ENCODE assay signal across 11 cellular contexts in the genomic region with DNA sequence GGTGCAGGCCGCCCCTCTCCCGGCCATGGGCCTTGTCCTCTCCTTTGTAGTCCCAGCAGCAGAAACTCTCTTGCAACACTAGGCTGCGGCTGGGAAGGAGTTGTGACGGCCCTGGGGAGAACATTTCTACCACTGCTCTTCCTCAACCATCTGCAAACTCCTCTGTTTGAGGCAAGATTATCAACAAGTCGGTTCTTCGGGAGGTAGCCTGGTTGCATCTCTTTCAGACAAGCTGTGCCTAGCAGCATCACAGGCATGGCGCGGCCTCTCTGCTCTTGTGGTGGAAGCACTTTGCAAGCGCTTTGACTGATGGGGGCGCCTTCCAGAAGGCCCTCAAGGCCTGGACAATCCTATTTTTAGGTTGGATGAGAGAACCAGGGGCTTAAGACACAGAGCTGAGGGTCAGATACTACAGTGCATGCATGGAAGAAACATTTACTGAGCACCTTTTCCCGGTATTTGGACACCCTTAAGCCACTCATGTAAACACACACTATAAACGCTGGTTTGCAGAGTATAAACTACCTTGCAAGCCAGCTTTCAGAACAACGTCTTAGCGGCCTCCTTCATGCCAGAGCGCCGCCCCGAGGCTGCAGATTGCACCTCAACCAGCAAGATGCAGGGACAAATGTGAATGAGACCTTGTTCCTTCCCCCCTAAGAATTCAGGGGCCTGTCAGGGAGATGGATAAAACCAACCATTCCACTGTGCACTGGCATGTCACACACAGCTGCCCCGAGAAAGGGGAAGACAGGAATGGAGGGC. TPM values are rescaled to one million over a fixed set of nuclear protein-coding genes. Genes with fewer than 3 reads are reported as not detected.
DNase-seq lines count a peak whose midpoint lies in the region; ATAC-seq and TF ChIP-seq lines count a peak whose summit lies in the region.
"Had no signal": no experiment of that assay in that cellular context is flagged by ENCODE, and none has a peak within 500 bp of the region (broad histone marks: within the 10 kb centered on the region; RNA-seq: fewer than 3 reads in every experiment).

No MANE protein-coding gene starts in this region.

- no peak for TF ChIP-seq EP300 in Ishikawa (IDR thresholded peaks at IDR 0.05; ENCODE audit: borderline replicate concordance)

- peaks cover 9% of the 10 kb centered on the region for H3K4me1 Mint-ChIP-seq in endothelial cell (ENCODE audit: unreplicated experiment)
- no peaks in the 10 kb centered on the region for H3K4me1 Mint-ChIP-seq in activated naive CD4-positive, alpha-beta T cell treated with anti-CD3 and anti-CD28 coated beads, Interleukin-2, amount 10 ng/mL, durations not matched to agents 7 days and 5 days
- H3K4me1 Mint-ChIP-seq: B cell had no signal

- CTCF ChIA-PET in A673 (lab: Charles Lee): interaction anchor here (0.6 kb wide), 1 partner anchor 48 kb away, joined by 22 read pairs; no protein-coding TSS in a partner anchor
- CTCF ChIA-PET in activated naive CD4-positive, alpha-beta T cell treated with anti-CD3 and anti-CD28 coated beads, Interleukin-2, amount 10 ng/mL, durations not matched to agents 7 days and 5 days (lab: Charles Lee): no interaction called here

- TF ChIP-seq RAD21 in Ishikawa (IDR thresholded peaks at IDR 0.05; ENCODE audit: low read depth): peak; percentile 17; the same call in 1 of the 2 replicates

- DNase-seq in A673 (ENCODE audit: low spot score) (no peak), endothelial cell (ENCODE audit: low spot score) (no peak), omental fat pad (ENCODE audit: low spot score) (no peak), COLO829 (ENCODE audit: low spot score) (no peak), retina (no peak)
- DNase-seq in activated naive CD4-positive, alpha-beta T cell treated with anti-CD3 and anti-CD28 coated beads, Interleukin-2, amount 10 ng/mL, durations not matched to agents 7 days and 5 days: no peak
- no peak for DNase-seq in activated CD4-positive, alpha-beta T cell treated with anti-CD3 and anti-CD28 coated beads for 48 hours
- DNase-seq: erythroblast had no signal

- intact Hi-C loops in A673 (cut with micrococcal nuclease; ENCODE audit: unreplicated experiment): no loop called here

- no peaks in the 10 kb centered on the region for H3K9me3 Mint-ChIP-seq in endothelial cell (ENCODE audit: unreplicated experiment)
- H3K9me3 Mint-ChIP-seq in activated naive CD4-positive, alpha-beta T cell treated with anti-CD3 and anti-CD28 coated beads, Interleukin-2, amount 10 ng/mL, durations not matched to agents 7 days and 5 days: no peaks in the 10 kb centered on the region

- peak; percentile 20 for ATAC-seq in omental fat pad (ENCODE audit: low FRiP score)

- no peak overlapping the region for H3K27ac ChIP-seq in A673 (ENCODE audit: low read depth, low read length, poor library complexity, severe bottlenecking)

- TF ChIP-seq CTCF in A673 (conservative IDR thresholded peaks at IDR 0.05; ENCODE audit: low read depth, low read length) (no peak), endothelial cell (IDR thresholded peaks at IDR 0.05; ENCODE audit: unreplicated experiment) (no peak), omental fat pad (IDR thresholded peaks at IDR 0.05) (no peak)

- H3K27me3 Mint-ChIP-seq in endothelial cell (ENCODE audit: unreplicated experiment): peaks cover 16% of the 10 kb centered on the region
- peaks cover 71% of the 10 kb centered on the region for H3K27me3 Mint-ChIP-seq in activated naive CD4-positive, alpha-beta T cell treated with anti-CD3 and anti-CD28 coated beads, Interleukin-2, amount 10 ng/mL, durations not matched to agents 7 days and 5 days

- H3K4me3 ChIP-seq in A673 (ENCODE audit: low read depth, low read length, poor library complexity, severe bottlenecking): peak overlapping the region; percentile 40

- H3K27me3 ChIP-seq in A673 (replicated peaks; ENCODE audit: insufficient read depth, low read depth, low read length, poor library complexity): peaks cover 36% of the 10 kb centered on the region

- H3K9me3 ChIP-seq in A673 (ENCODE audit: low read depth, low read length, poor library complexity, severe bottlenecking): no peaks in the 10 kb centered on the region

- POLR2A ChIA-PET in A673 (lab: Charles Lee; ENCODE audit: low non-redundant PET): no interaction called here

- BruUV-seq in A673 (replicated peaks; lab: Mats Ljungman, UMichigan): no TSS peak

- no peaks in the 10 kb centered on the region for H3K4me1 ChIP-seq in A673 (ENCODE audit: insufficient read depth, low read length, poor library complexity, severe bottlenecking)

- peak overlapping the region; percentile 47 for H3K4me3 Mint-ChIP-seq in endothelial cell (ENCODE audit: unreplicated experiment)
- no peak overlapping the region for H3K4me3 Mint-ChIP-seq in activated naive CD4-positive, alpha-beta T cell treated with anti-CD3 and anti-CD28 coated beads, Interleukin-2, amount 10 ng/mL, durations not matched to agents 7 days and 5 days
- H3K4me3 Mint-ChIP-seq: B cell had no signal

- H3K36me3 ChIP-seq in A673 (ENCODE audit: insufficient read depth, low read length, poor library complexity, severe bottlenecking): no peaks in the 10 kb centered on the region

- peaks cover 4% of the 10 kb centered on the region for H3K36me3 Mint-ChIP-seq in endothelial cell (ENCODE audit: low read depth, unreplicated experiment)
- no peaks in the 10 kb centered on the region for H3K36me3 Mint-ChIP-seq in activated naive CD4-positive, alpha-beta T cell treated with anti-CD3 and anti-CD28 coated beads, Interleukin-2, amount 10 ng/mL, durations not matched to agents 7 days and 5 days
- H3K36me3 Mint-ChIP-seq: activated naive CD4-positive, alpha-beta T cell treated with anti-CD3 and anti-CD28 coated beads, Interleukin-2, amount 50 U/mL, for 72 hours had no signal

- no peak overlapping the region for H3K27ac Mint-ChIP-seq in endothelial cell (ENCODE audit: unreplicated experiment)
- no peak overlapping the region for H3K27ac Mint-ChIP-seq in activated naive CD4-positive, alpha-beta T cell treated with anti-CD3 and anti-CD28 coated beads, Interleukin-2, amount 10 ng/mL, durations not matched to agents 7 days and 5 days
- H3K27ac Mint-ChIP-seq: activated naive CD4-positive, alpha-beta T cell treated with anti-CD3 and anti-CD28 coated beads, Interleukin-2, amount 50 U/mL, for 72 hours; B cell had no signal

TF ChIP-seq in Ishikawa, 13 proteins besides CTCF, POLR2A, EP300 and RAD21:
- no peak for TF ChIP-seq YY1 (IDR thresholded peaks at IDR 0.05; ENCODE audit: low read depth)
- no peak for TF ChIP-seq FOXM1 (IDR thresholded peaks at IDR 0.05; ENCODE audit: borderline replicate concordance, low read depth)
- TF ChIP-seq CEBPB (IDR thresholded peaks at IDR 0.05): no peak
- TF ChIP-seq TEAD4 (IDR thresholded peaks at IDR 0.05): no peak
- no peak for TF ChIP-seq TCF12 (IDR thresholded peaks at IDR 0.05; ENCODE audit: low read depth)
TF ChIP-seq in Ishikawa: peak in this region for 0.

RNA-seq across cellular contexts. Expression of a gene that starts 1.3 kb away (rescaled TPM):
- total RNA-seq in A673 (2021) (0.09 and 0.20 TPM in 2 replicates), endothelial cell (ENCODE audit: unreplicated experiment) (0.08 TPM), omental fat pad (1 to 10 TPM; 1.0 to 4.6 (median 3.0) TPM)
- total RNA-seq: activated naive CD4-positive, alpha-beta T cell treated with anti-CD3 and anti-CD28 coated beads, Interleukin-2, amount 50 U/mL, for 72 hours; B cell had no signal
